ENCODE assay signal across 22 cellular contexts in the genomic region with DNA sequence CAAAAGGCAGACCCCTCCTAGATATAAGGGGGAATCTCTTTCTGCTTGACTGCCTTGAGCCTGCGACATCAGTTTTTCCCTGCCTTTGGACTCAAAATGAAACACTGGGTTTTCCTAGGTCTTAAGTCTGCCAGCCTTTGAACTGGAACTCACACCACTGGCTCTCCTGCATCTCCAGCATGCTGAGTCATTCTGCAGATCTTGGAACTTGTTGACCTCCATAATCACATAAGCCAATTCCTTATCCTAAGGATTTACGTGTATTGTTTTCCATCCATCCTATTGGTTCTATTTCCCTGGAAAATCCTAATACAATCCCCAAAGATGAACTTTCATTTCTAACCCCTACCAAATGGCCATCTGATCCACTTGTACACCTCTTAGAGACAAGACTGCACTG.
"Had no signal": no experiment of that assay in that cellular context is flagged by ENCODE, and none has a peak within 500 bp of the region (broad histone marks: within the 10 kb centered on the region; RNA-seq: fewer than 3 reads in every experiment).

No MANE protein-coding gene starts in this region.

- H3K9me3 Mint-ChIP-seq: activated CD4-positive, alpha-beta memory T cell treated with anti-CD3 and anti-CD28 coated beads for 36 hours; activated T-helper 1 cell treated with anti-CD3 and anti-CD28 coated beads, Interleukin-12 subunit alpha, Interleukin-12 subunit beta, Interleukin-2, Interleukin-4 antibody, amounts not matched to agents 30 ng/mL and 10 ng/mL and 1 ng/mL, durations not matched to agents 14 hours and 24 hours and 36 hours; natural killer cell had no signal

- H3K27ac Mint-ChIP-seq: activated CD4-positive, alpha-beta memory T cell treated with anti-CD3 and anti-CD28 coated beads for 36 hours; activated naive CD8-positive, alpha-beta T cell; activated T-helper 1 cell treated with anti-CD3 and anti-CD28 coated beads, Interleukin-12 subunit alpha, Interleukin-12 subunit beta, Interleukin-2, Interleukin-4 antibody, amounts not matched to agents 30 ng/mL and 10 ng/mL and 1 ng/mL, durations not matched to agents 14 hours and 24 hours and 36 hours; natural killer cell had no signal

- H3K4me3 Mint-ChIP-seq: activated CD4-positive, alpha-beta memory T cell treated with anti-CD3 and anti-CD28 coated beads for 36 hours; activated naive CD8-positive, alpha-beta T cell; activated T-helper 1 cell treated with anti-CD3 and anti-CD28 coated beads, Interleukin-12 subunit alpha, Interleukin-12 subunit beta, Interleukin-2, Interleukin-4 antibody, amounts not matched to agents 30 ng/mL and 10 ng/mL and 1 ng/mL, durations not matched to agents 14 hours and 24 hours and 36 hours; brain; natural killer cell had no signal

- H3K27me3 ChIP-seq: dorsolateral prefrontal cortex, hepatocyte, right atrium auricular region, tibial artery, uterus had no signal

- H3K79me2 ChIP-seq: hepatocyte had no signal

- H3K4me3 ChIP-seq: dorsolateral prefrontal cortex, hepatocyte, right atrium auricular region, tibial artery, uterus had no signal

- FAIRE-seq: colon had no signal

- H2AFZ ChIP-seq: hepatocyte had no signal

- DNase-seq: activated CD4-positive, alpha-beta memory T cell treated with anti-CD3 and anti-CD28 coated beads for 36 hours; activated CD4-positive, alpha-beta T cell treated with anti-CD3 and anti-CD28 coated beads for 4 hours; activated T-cell treated with anti-CD3 and anti-CD28 coated beads for 4 hours; caudate nucleus; dorsolateral prefrontal cortex; foreskin fibroblast; natural killer cell; nucleus accumbens; stimulated activated CD4-positive, alpha-beta T cell treated with anti-CD3 and anti-CD28 coated beads, Interleukin-12 subunit alpha, Interleukin-12 subunit beta, amount 100 ng/mL, for 4 hours; stimulated activated CD4-positive, alpha-beta T cell treated with anti-CD3 and anti-CD28 coated beads, Interleukin-1b, Interleukin-23, amount 100 ng/mL, for 48 hours; stimulated activated CD8-positive, alpha-beta memory T cell treated with anti-CD3 and anti-CD28 coated beads, Interleukin-4, amount 100 ng/mL, for 48 hours; stimulated activated naive CD8-positive, alpha-beta T cell treated with anti-CD3 and anti-CD28 coated beads, Interleukin-15, Interleukin-2, amounts not matched to agents 100 U/mL and 50 U/mL, for 24 hours; substantia nigra; tibial artery; uterus had no signal

- H3K27ac ChIP-seq: dorsolateral prefrontal cortex, epithelial cell of prostate, hepatocyte, right atrium auricular region, tibial artery, uterus had no signal

- H3K9me3 ChIP-seq: right atrium auricular region, tibial artery, uterus had no signal

- H3K4me1 Mint-ChIP-seq: natural killer cell had no signal

- ATAC-seq: natural killer cell had no signal

- H3K4me2 ChIP-seq: hepatocyte had no signal

- H3K36me3 Mint-ChIP-seq: activated CD4-positive, alpha-beta memory T cell treated with anti-CD3 and anti-CD28 coated beads for 36 hours; natural killer cell had no signal

- H3K27me3 Mint-ChIP-seq: activated naive CD8-positive, alpha-beta T cell; brain had no signal

- H3K36me3 ChIP-seq: right atrium auricular region, tibial artery, uterus had no signal
